In the genomic region with DNA sequence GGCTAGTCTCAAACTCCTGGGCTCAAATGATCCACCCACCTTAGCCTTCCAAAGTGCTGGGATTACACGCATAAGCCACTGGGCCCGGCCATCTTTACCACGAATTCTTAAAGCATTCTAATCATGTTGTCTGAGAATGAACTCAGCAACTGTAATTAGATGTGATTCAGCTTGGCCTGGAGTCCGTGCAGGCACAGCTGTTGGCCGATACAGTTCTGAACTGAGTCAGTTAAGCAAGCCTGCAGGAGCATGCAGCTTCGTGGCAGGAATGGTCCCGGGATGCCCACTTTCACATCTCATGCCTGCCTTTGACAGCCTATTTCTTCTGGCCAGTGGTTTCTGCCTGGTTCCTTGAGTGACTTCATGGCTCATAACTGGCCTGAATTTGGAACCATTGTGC, we compare ENCODE assay signal across 16 cellular contexts.
A peak's percentile ranks its signal among the peaks of the same experiment; 100 is the strongest.
DNase-seq lines count a peak whose midpoint lies in the region; ATAC-seq and TF ChIP-seq lines count a peak whose summit lies in the region.
"Had no signal": no experiment of that assay in that cellular context is flagged by ENCODE, and none has a peak within 500 bp of the region (broad histone marks: within the 10 kb centered on the region; RNA-seq: fewer than 3 reads in every experiment).

No MANE protein-coding gene starts in this region.

- ATAC-seq in psoas muscle (peak; percentile 78 to 91 (median 87)), GM18907 (IDR thresholded peaks at IDR 0.05; ENCODE audit: unreplicated experiment) (no peak), GM19351 (IDR thresholded peaks at IDR 0.05; ENCODE audit: unreplicated experiment) (no peak), HG03457 (IDR thresholded peaks at IDR 0.05; ENCODE audit: unreplicated experiment) (no peak)
- ATAC-seq: esophagus mucosa, HepG2 had no signal

- no peaks in the 10 kb centered on the region for H3K27me3 ChIP-seq in BLaER1 treated with 17β-estradiol and CSF1 and Interleukin-3, amounts not matched to agents 10 nM and 100 nM
- H3K27me3 ChIP-seq in psoas muscle (ENCODE audit: insufficient read depth in 3 of 3, low read length in 2 of 3): no peaks in the 10 kb centered on the region

- peaks cover 69 to 99% (median 87%) of the 10 kb centered on the region in 11 experiments for H3K36me3 ChIP-seq in BLaER1 treated with 17β-estradiol and CSF1 and Interleukin-3, amounts not matched to agents 10 nM and 100 nM
- peaks cover 3 to 79% of the 10 kb centered on the region in 2 donors for H3K36me3 ChIP-seq in psoas muscle (ENCODE audit: insufficient read depth in 1 of 2, low read depth in 1 of 2)

- intact Hi-C loops in psoas muscle (cut with DNase I): loop anchor here in 1 of 2 donors (10.0 kb wide), 1 partner anchor 315 kb away; the partner anchor contains the start of gene ARID2

- no peak for TF ChIP-seq CTCF in psoas muscle (IDR thresholded peaks at IDR 0.05)

- H4K20me1 ChIP-seq in BLaER1 treated with 17β-estradiol and CSF1 and Interleukin-3, amounts not matched to agents 10 nM and 100 nM: no peaks in the 10 kb centered on the region

- H3K9ac ChIP-seq in BLaER1 treated with 17β-estradiol and CSF1 and Interleukin-3, amounts not matched to agents 10 nM and 100 nM: no peak overlapping the region

- no peak overlapping the region for H3K4me3 ChIP-seq in BLaER1 treated with 17β-estradiol and CSF1 and Interleukin-3, amounts not matched to agents 10 nM and 100 nM
- H3K4me3 ChIP-seq in psoas muscle: no peak overlapping the region

- peak overlapping the region in 3 of 11 experiments; percentile 7 to 14 (median 10); a peak in 3 of 22 replicates for H3K27ac ChIP-seq in BLaER1 treated with 17β-estradiol and CSF1 and Interleukin-3, amounts not matched to agents 10 nM and 100 nM
- H3K27ac ChIP-seq in psoas muscle: peak overlapping the region; percentile 90

- peak overlapping the region in 6 of 11 experiments; percentile 24 to 54 (median 32); a peak in 11 of 22 replicates for H3K4me2 ChIP-seq in BLaER1 treated with 17β-estradiol and CSF1 and Interleukin-3, amounts not matched to agents 10 nM and 100 nM

- no peaks in the 10 kb centered on the region for H3K9me3 ChIP-seq in BLaER1 treated with 17β-estradiol and CSF1 and Interleukin-3, amounts not matched to agents 10 nM and 100 nM (replicated peaks in 1 of 11)
- H3K9me3 ChIP-seq in psoas muscle: no peaks in the 10 kb centered on the region

- DNase-seq in NAMALWA (ENCODE audit: low spot score) (peak; percentile 46), fibroblast of gingiva (ENCODE audit: low read depth) (peak; percentile 72), psoas muscle (peak; percentile 46 to 70), kidney tubule cell (ENCODE audit: low spot score) (no peak)
- DNase-seq: activated naive CD4-positive, alpha-beta T cell treated with anti-CD3 and anti-CD28 coated beads, Interleukin-2, amount 10 ng/mL, durations not matched to agents 7 days and 5 days; CD8-positive, alpha-beta memory T cell; immature natural killer cell; NCI-H1436; NCI-H446 treated with DMSO at 0.1 percent for 48 hours; stimulated activated naive CD4-positive, alpha-beta T cell had no signal

- 16 to 39% (median 27%) methylated on average over 7 of the region's 7 CpGs for WGBS in psoas muscle, 3 donors

- H3K4me1 ChIP-seq in BLaER1 treated with 17β-estradiol and CSF1 and Interleukin-3, amounts not matched to agents 10 nM and 100 nM: peaks cover 2 to 65% (median 28%) of the 10 kb centered on the region in 10 experiments; a peak in 18 of 20 replicates
- H3K4me1 ChIP-seq in psoas muscle: peaks cover 39% of the 10 kb centered on the region

Comparison
In these comparisons a context has a peak if more than half of its experiments do, and no peak if none do; other contexts are left out.
1. ATAC-seq: peak in psoas muscle (4 of 4); none in GM18907 (single experiment), GM19351 (single experiment) and HG03457 (single experiment).